18 cellular contexts compared by ENCODE assay signal in genomic region chr2:152475982-152476381, GRCh38.
"Had no signal": no experiment of that assay in that cellular context is flagged by ENCODE, and none has a peak within 500 bp of the region (broad histone marks: within the 10 kb centered on the region; RNA-seq: fewer than 3 reads in every experiment).

No MANE protein-coding gene starts in this region.

- H3K27ac Mint-ChIP-seq: activated B cell treated with CpG ODN at 0.5 μM for 24 hours; activated CD4-positive, alpha-beta memory T cell treated with anti-CD3 and anti-CD28 coated beads for 36 hours; activated naive CD8-positive, alpha-beta T cell; activated T-helper 1 cell treated with anti-CD3 and anti-CD28 coated beads, Interleukin-12 subunit alpha, Interleukin-12 subunit beta, Interleukin-2, Interleukin-4 antibody, amounts not matched to agents 30 ng/mL and 10 ng/mL and 1 ng/mL, durations not matched to agents 14 hours and 24 hours and 36 hours; brain; natural killer cell treated with Interleukin-12 subunit alpha and Interleukin-12 subunit beta and Interleukin-15 and Interleukin-18, amount 100 ng/mL, for 72 hours; stimulated activated naive B cell treated with anti-CD40 and anti-IgM and Interleukin-4, amounts not matched to agents 10 μg/mL and 1 μg/mL and 100 μg/mL, for 72 hours had no signal

- ATAC-seq: esophagus mucosa; natural killer cell treated with Interleukin-12 subunit alpha and Interleukin-12 subunit beta and Interleukin-15 and Interleukin-18, amount 100 ng/mL, for 72 hours; stimulated activated naive B cell treated with anti-CD40 and anti-IgM and Interleukin-4, amounts not matched to agents 10 μg/mL and 1 μg/mL and 100 μg/mL, for 72 hours had no signal

- H3K4me3 Mint-ChIP-seq: activated B cell treated with CpG ODN at 0.5 μM for 24 hours; activated CD4-positive, alpha-beta memory T cell treated with anti-CD3 and anti-CD28 coated beads for 36 hours; activated naive CD8-positive, alpha-beta T cell; activated T-helper 1 cell treated with anti-CD3 and anti-CD28 coated beads, Interleukin-12 subunit alpha, Interleukin-12 subunit beta, Interleukin-2, Interleukin-4 antibody, amounts not matched to agents 30 ng/mL and 10 ng/mL and 1 ng/mL, durations not matched to agents 14 hours and 24 hours and 36 hours; brain; natural killer cell treated with Interleukin-12 subunit alpha and Interleukin-12 subunit beta and Interleukin-15 and Interleukin-18, amount 100 ng/mL, for 72 hours; stimulated activated naive B cell treated with anti-CD40 and anti-IgM and Interleukin-4, amounts not matched to agents 10 μg/mL and 1 μg/mL and 100 μg/mL, for 72 hours had no signal

- H3K36me3 Mint-ChIP-seq: activated CD4-positive, alpha-beta memory T cell treated with anti-CD3 and anti-CD28 coated beads for 36 hours; activated naive CD8-positive, alpha-beta T cell; brain; natural killer cell treated with Interleukin-12 subunit alpha and Interleukin-12 subunit beta and Interleukin-15 and Interleukin-18, amount 100 ng/mL, for 72 hours; stimulated activated naive B cell treated with anti-CD40 and anti-IgM and Interleukin-4, amounts not matched to agents 10 μg/mL and 1 μg/mL and 100 μg/mL, for 72 hours had no signal

- DNase-seq: activated B cell treated with CpG ODN at 0.5 μM for 24 hours; activated CD4-positive, alpha-beta memory T cell treated with anti-CD3 and anti-CD28 coated beads for 36 hours; activated CD4-positive, alpha-beta T cell treated with anti-CD3 and anti-CD28 coated beads for 4 hours; activated T-cell treated with anti-CD3 and anti-CD28 coated beads for 4 hours; amygdala; caudate nucleus; stimulated activated naive B cell treated with anti-CD40 and anti-IgM and Interleukin-4, amounts not matched to agents 10 μg/mL and 1 μg/mL and 100 μg/mL, for 72 hours; T-helper 1 cell; T-helper 9 cell; tibial artery had no signal

- FAIRE-seq: colon, urothelium cell line had no signal

- H3K27ac ChIP-seq: tibial artery had no signal

- H3K36me3 ChIP-seq: tibial artery had no signal

- H3K4me3 ChIP-seq: lung, tibial artery had no signal

- H3K9me3 ChIP-seq: tibial artery had no signal

- H3K27me3 ChIP-seq: tibial artery had no signal

- H3K27me3 Mint-ChIP-seq: activated B cell treated with CpG ODN at 0.5 μM for 24 hours; natural killer cell treated with Interleukin-12 subunit alpha and Interleukin-12 subunit beta and Interleukin-15 and Interleukin-18, amount 100 ng/mL, for 72 hours; stimulated activated naive B cell treated with anti-CD40 and anti-IgM and Interleukin-4, amounts not matched to agents 10 μg/mL and 1 μg/mL and 100 μg/mL, for 72 hours had no signal

- H3K9me3 Mint-ChIP-seq: activated B cell treated with CpG ODN at 0.5 μM for 24 hours; activated CD4-positive, alpha-beta memory T cell treated with anti-CD3 and anti-CD28 coated beads for 36 hours; activated T-helper 1 cell treated with anti-CD3 and anti-CD28 coated beads, Interleukin-12 subunit alpha, Interleukin-12 subunit beta, Interleukin-2, Interleukin-4 antibody, amounts not matched to agents 30 ng/mL and 10 ng/mL and 1 ng/mL, durations not matched to agents 14 hours and 24 hours and 36 hours; brain; natural killer cell treated with Interleukin-12 subunit alpha and Interleukin-12 subunit beta and Interleukin-15 and Interleukin-18, amount 100 ng/mL, for 72 hours; stimulated activated naive B cell treated with anti-CD40 and anti-IgM and Interleukin-4, amounts not matched to agents 10 μg/mL and 1 μg/mL and 100 μg/mL, for 72 hours had no signal

- H3K4me1 Mint-ChIP-seq: activated B cell treated with CpG ODN at 0.5 μM for 24 hours; stimulated activated naive B cell treated with anti-CD40 and anti-IgM and Interleukin-4, amounts not matched to agents 10 μg/mL and 1 μg/mL and 100 μg/mL, for 72 hours had no signal
